Comparison of ENCODE assay signal across 8 cellular contexts in genomic region chr12:130031571-130032189, GRCh38.
DNase-seq lines count a peak whose midpoint lies in the region; ATAC-seq and TF ChIP-seq lines count a peak whose summit lies in the region.

No MANE protein-coding gene starts in this region.

- CTCF ChIA-PET in T-cell (lab: Charles Lee), result interaction anchor here (0.5 to 1.2 kb wide), 3 partner anchors 13 to 248 kb away, joined by 3 read pairs; no protein-coding TSS in a partner anchor

- DNase-seq in AG20443 (ENCODE audit: low spot score) (peak; percentile 62), HUDEP-2 (lab: John Stamatoyannopoulos, UW; ENCODE audit: unreplicated experiment in 76 of 76) (peak in 50 of 76 experiments; percentile 1 to 69 (median 30)), T-cell (peak in 27 of 34 experiments; percentile 6 to 59 (median 37)), astrocyte of the spinal cord (ENCODE audit: low read depth, low spot score) (peak; percentile 2), kidney epithelial cell (ENCODE audit: low read depth) (no peak)
- peak; percentile 33 to 47 (median 44) for DNase-seq in stimulated activated CD4-positive, alpha-beta T cell treated with anti-CD3 and anti-CD28 coated beads, TNF-alpha, amount 100 ng/mL, for 48 hours (ENCODE audit: low read depth in 3 of 3)

- POLR2A ChIA-PET in T-cell (lab: Charles Lee), result no interaction called here

- no peak overlapping the region for H3K4me3 ChIP-seq in astrocyte of the spinal cord (ENCODE audit: low read depth, low read length)
- H3K4me3 ChIP-seq in kidney epithelial cell (ENCODE audit: low read depth, low read length), result no peak overlapping the region

- H3K36me3 Mint-ChIP-seq in T-cell, result no peaks in the 10 kb centered on the region

- H3K27me3 Mint-ChIP-seq in T-cell, result peaks cover 14% of the 10 kb centered on the region in 2 donors

- H3K27me3 ChIP-seq in kidney epithelial cell (ENCODE audit: control insufficient read depth, insufficient read depth, low read length), result no peaks in the 10 kb centered on the region

- H3K4me3 Mint-ChIP-seq in T-cell, result no peak overlapping the region

- no peaks in the 10 kb centered on the region for H3K36me3 ChIP-seq in kidney epithelial cell (ENCODE audit: control insufficient read depth, insufficient read depth, low read length)

- no peaks in the 10 kb centered on the region for H3K9me3 Mint-ChIP-seq in T-cell

- H3K4me1 Mint-ChIP-seq in T-cell, result no peaks in the 10 kb centered on the region

- in situ Hi-C loops in astrocyte of the spinal cord (cut with HindIII; ENCODE audit: low sequenced_read_pairs), result no loop called here

- TF ChIP-seq CTCF in astrocyte of the spinal cord (IDR thresholded peaks at IDR 0.05; ENCODE audit: low read depth, low read length) (peak; percentile 85), kidney epithelial cell (IDR thresholded peaks at IDR 0.05; ENCODE audit: insufficient read depth, low read length, poor library complexity, severe bottlenecking) (peak; percentile 99)

- ATAC-seq in GM18502 (IDR thresholded peaks at IDR 0.05; ENCODE audit: poor library complexity, unreplicated experiment) (peak; percentile 74), T-cell (replicated peaks in 1 of 4) (no peak), HG03521 (IDR thresholded peaks at IDR 0.05; ENCODE audit: unreplicated experiment) (no peak)

- no peak overlapping the region for H3K27ac Mint-ChIP-seq in T-cell
